In genomic region chr2:10297191-10297700, GRCh38 we compare ENCODE assay signal across 15 cellular contexts. TPM values are rescaled to one million over a fixed set of nuclear protein-coding genes. Genes with fewer than 3 reads are reported as not detected.
DNase-seq lines count a peak whose midpoint lies in the region; ATAC-seq and TF ChIP-seq lines count a peak whose summit lies in the region.
"Had no signal": no experiment of that assay in that cellular context is flagged by ENCODE, and none has a peak within 500 bp of the region (broad histone marks: within the 10 kb centered on the region; RNA-seq: fewer than 3 reads in every experiment).

No MANE protein-coding gene starts in this region.

- DNase-seq in MCF 10A (ENCODE audit: unreplicated experiment) (no peak), breast epithelium (ENCODE audit: low spot score in 2 of 2) (no peak), T-helper 17 cell (no peak), fibroblast of lung (ENCODE audit: low read depth in 2 of 2) (no peak), uterus (no peak), GM13977 (ENCODE audit: low spot score) (no peak), glutamatergic neuron (no peak)
- DNase-seq: Calu3, GF-D8, NCI-H1417 had no signal

- TF ChIP-seq CTCF in MCF 10A (IDR thresholded peaks at IDR 0.05; ENCODE audit: unreplicated experiment) (no peak), breast epithelium (IDR thresholded peaks at IDR 0.05) (no peak), fibroblast of lung (conservative IDR thresholded peaks at IDR 0.05 in 1 of 2, IDR thresholded peaks at IDR 0.05 in 1 of 2; ENCODE audit: low read depth in 1 of 2, low read length in 2 of 2) (no peak), uterus (IDR thresholded peaks at IDR 0.05) (no peak), GM13977 (IDR thresholded peaks at IDR 0.05; ENCODE audit: extremely low read depth, insufficient read depth, missing control alignments) (no peak), glutamatergic neuron (IDR thresholded peaks at IDR 0.05; ENCODE audit: partially characterized antibody, unreplicated experiment) (no peak)

- peaks cover 3 to 9% of the 10 kb centered on the region in 2 donors for H3K9me3 ChIP-seq in breast epithelium
- no peaks in the 10 kb centered on the region for H3K9me3 ChIP-seq in T-helper 17 cell (ENCODE audit: control insufficient read depth, low read length, poor library complexity, severe bottlenecking)
- H3K9me3 ChIP-seq in fibroblast of lung (ENCODE audit: control insufficient read depth, insufficient read depth, low read depth, low read length) = no peaks in the 10 kb centered on the region
- H3K9me3 ChIP-seq in uterus = no peaks in the 10 kb centered on the region

- H3K36me3 Mint-ChIP-seq in MCF 10A (ENCODE audit: insufficient read depth, unreplicated experiment) (no peaks in the 10 kb centered on the region), T-helper 17 cell (ENCODE audit: low read depth) (no peaks in the 10 kb centered on the region), glutamatergic neuron (ENCODE audit: unreplicated experiment) (peaks cover 9% of the 10 kb centered on the region)

- H3K9me3 Mint-ChIP-seq in MCF 10A (ENCODE audit: unreplicated experiment) = peaks cover 5% of the 10 kb centered on the region
- H3K9me3 Mint-ChIP-seq in glutamatergic neuron (ENCODE audit: unreplicated experiment) = peaks cover 5% of the 10 kb centered on the region

- H3K79me2 ChIP-seq in fibroblast of lung (ENCODE audit: control insufficient read depth, insufficient read depth, low read length) = no peaks in the 10 kb centered on the region

- H2AFZ ChIP-seq in fibroblast of lung (ENCODE audit: low read length) = no peak overlapping the region

- no peaks in the 10 kb centered on the region for H3K4me1 Mint-ChIP-seq in MCF 10A (ENCODE audit: insufficient read depth, unreplicated experiment)
- H3K4me1 Mint-ChIP-seq in T-helper 17 cell = peaks cover 28% of the 10 kb centered on the region
- no peaks in the 10 kb centered on the region for H3K4me1 Mint-ChIP-seq in glutamatergic neuron (ENCODE audit: low read depth, unreplicated experiment)
- H3K4me1 Mint-ChIP-seq: nephron had no signal

- ATAC-seq in T-helper 17 cell (no peak), HG03457 (IDR thresholded peaks at IDR 0.05; ENCODE audit: unreplicated experiment) (no peak)
- ATAC-seq: left lobe of liver had no signal

- no peaks in the 10 kb centered on the region for H3K27me3 Mint-ChIP-seq in MCF 10A (ENCODE audit: insufficient read depth, unreplicated experiment)
- no peaks in the 10 kb centered on the region for H3K27me3 Mint-ChIP-seq in T-helper 17 cell
- peaks cover 3% of the 10 kb centered on the region for H3K27me3 Mint-ChIP-seq in glutamatergic neuron (ENCODE audit: unreplicated experiment)
- H3K27me3 Mint-ChIP-seq: IgD-negative memory B cell had no signal

- H3K27me3 ChIP-seq in breast epithelium (no peaks in the 10 kb centered on the region), fibroblast of lung (ENCODE audit: control insufficient read depth, insufficient read depth, low read length) (no peaks in the 10 kb centered on the region), uterus (no peaks in the 10 kb centered on the region)
- H3K27me3 ChIP-seq: suprapubic skin had no signal

- H3K4me3 Mint-ChIP-seq in MCF 10A (ENCODE audit: unreplicated experiment) (no peak overlapping the region), T-helper 17 cell (peak overlapping the region; percentile 12), glutamatergic neuron (ENCODE audit: unreplicated experiment) (no peak overlapping the region)
- H3K4me3 Mint-ChIP-seq: IgD-negative memory B cell, nephron had no signal

- CTCF ChIA-PET in MCF 10A (lab: Yijun Ruan, JAX) = interaction anchor here (0.6 to 2.1 kb wide), 3 partner anchors 19 to 112 kb away, joined by 3 to 7 read pairs (median 5); no protein-coding TSS in a partner anchor

- no peak overlapping the region for H3K9ac ChIP-seq in fibroblast of lung (ENCODE audit: insufficient read depth, low read length)

- TF ChIP-seq POLR2A in breast epithelium (IDR thresholded peaks at IDR 0.05) = no peak
- TF ChIP-seq POLR2A in uterus (IDR thresholded peaks at IDR 0.05) = no peak

- intact Hi-C loops in MCF 10A (cut with micrococcal nuclease) = no loop called here
- intact Hi-C loops in breast epithelium (cut with DNase I; ENCODE audit: low total_unique reads) = no loop called here
- intact Hi-C loops in uterus (cut with DNase I; ENCODE audit: low total_unique reads) = no loop called here

- POLR2A ChIA-PET in MCF 10A (lab: Yijun Ruan, JAX) = interaction anchor here (1.3 to 2.0 kb wide), 3 partner anchors 8 to 176 kb away, joined by 4 to 6 read pairs (median 5); no protein-coding TSS in a partner anchor

- no peak overlapping the region for H3K4me2 ChIP-seq in fibroblast of lung (ENCODE audit: extremely low read depth, insufficient read depth, low read length)

- H3K4me3 ChIP-seq in breast epithelium (no peak overlapping the region), fibroblast of lung (replicated peaks in 1 of 4; ENCODE audit: control extremely low read depth in 1 of 4, insufficient read depth in 1 of 4, low read depth in 3 of 4, low read length in 4 of 4) (no peak overlapping the region), uterus (no peak overlapping the region)
- H3K4me3 ChIP-seq: suprapubic skin had no signal

- no peaks in the 10 kb centered on the region for H3K36me3 ChIP-seq in breast epithelium
- H3K36me3 ChIP-seq in fibroblast of lung (ENCODE audit: control insufficient read depth, insufficient read depth, low read length) = no peaks in the 10 kb centered on the region
- H3K36me3 ChIP-seq in uterus = no peaks in the 10 kb centered on the region
- H3K36me3 ChIP-seq: suprapubic skin had no signal

- in situ Hi-C loops in GM13977 (cut with MboI; ENCODE audit: low pct_unique_long_range_greater_than_20kb, low sequenced_read_pairs, unreplicated experiment) = no loop called here

- H3K4me1 ChIP-seq in breast epithelium (no peaks in the 10 kb centered on the region), fibroblast of lung (ENCODE audit: control insufficient read depth, extremely low read depth, insufficient read depth, low read length) (peaks cover 10% of the 10 kb centered on the region), uterus (no peaks in the 10 kb centered on the region)

- H4K20me1 ChIP-seq in fibroblast of lung (ENCODE audit: control insufficient read depth, extremely low read depth, insufficient read depth, low read length) = no peaks in the 10 kb centered on the region

- BruUV-seq in MCF 10A (replicated peaks; lab: Mats Ljungman, UMichigan) = no TSS peak

- H3K27ac Mint-ChIP-seq in MCF 10A (ENCODE audit: low read depth, unreplicated experiment) = peak overlapping the region; percentile 51
- peak overlapping the region; percentile 29 for H3K27ac Mint-ChIP-seq in T-helper 17 cell
- no peak overlapping the region for H3K27ac Mint-ChIP-seq in glutamatergic neuron (ENCODE audit: unreplicated experiment)
- H3K27ac Mint-ChIP-seq: IgD-negative memory B cell, nephron had no signal

- H3K27ac ChIP-seq in breast epithelium (no peak overlapping the region), fibroblast of lung (ENCODE audit: insufficient read depth, low read length) (peak overlapping the region; percentile 30), uterus (peak overlapping the region; percentile 71 to 73)
- H3K27ac ChIP-seq: suprapubic skin had no signal

RNA-seq across cellular contexts. Expression of gene HPCAL1, which starts 5.5 kb away (rescaled TPM):
- total RNA-seq in MCF 10A (2022) = 136 and 144 TPM in 2 replicates
- 10 to 100 TPM; 38.6 to 41.9 (median 41.6) TPM for total RNA-seq in breast epithelium
- 10 to 100 TPM; 44.2 TPM for total RNA-seq in T-helper 17 cell
- total RNA-seq in fibroblast of lung = 21.6 and 34.5 TPM in 2 replicates
- polyA plus RNA-seq in fibroblast of lung = 11.4 and 28.8 TPM in 2 replicates
- 19.8 and 46.4 TPM in 2 replicates for polyA plus RNA-seq in fibroblast of lung (2012)
- polyA minus RNA-seq in fibroblast of lung (ENCODE audit: low replicate concordance) = 20.5 and 37.3 TPM in 2 replicates
- 100 to 1,000 TPM in 1 of 4 donors, 10 to 100 TPM in 3; 11.1 to 122 (median 48.9) TPM for total RNA-seq in uterus
- total RNA-seq in glutamatergic neuron (ENCODE audit: unreplicated experiment) = 13.1 TPM

Comparison
In these comparisons a context has a peak if more than half of its experiments do, and no peak if none do; other contexts are left out.
1. H3K27ac ChIP-seq: peak in fibroblast of lung (single experiment) and uterus (2 of 2); none in breast epithelium (0 of 2).